Comparison of ENCODE assay signal across 10 cellular contexts in the genomic region with DNA sequence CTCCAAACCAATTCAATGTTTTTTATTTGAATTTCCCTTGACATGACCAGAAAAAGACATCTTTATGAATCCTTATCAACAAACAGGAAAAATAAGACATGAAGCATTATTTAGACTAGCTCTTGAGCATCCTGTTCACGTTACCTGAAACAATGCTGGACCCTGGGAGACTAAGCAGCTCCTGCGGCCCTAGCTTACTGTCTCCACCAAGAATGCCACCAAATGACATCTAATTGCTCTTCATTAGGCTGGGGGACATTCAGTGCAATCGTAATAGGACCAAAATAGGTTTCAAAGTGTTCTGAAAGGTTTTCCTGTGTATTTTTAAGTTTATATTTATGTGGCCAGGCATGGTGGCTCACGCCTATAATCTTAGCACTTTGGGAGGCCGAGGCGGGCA. TPM values are rescaled to one million over a fixed set of nuclear protein-coding genes. Genes with fewer than 3 reads are reported as not detected.
DNase-seq lines count a peak whose midpoint lies in the region; ATAC-seq and TF ChIP-seq lines count a peak whose summit lies in the region.
"Had no signal": no experiment of that assay in that cellular context is flagged by ENCODE, and none has a peak within 500 bp of the region (broad histone marks: within the 10 kb centered on the region; RNA-seq: fewer than 3 reads in every experiment).

No MANE protein-coding gene starts in this region.

- H3K27ac ChIP-seq in cingulate gyrus (ENCODE audit: low read depth, low read length) (peak overlapping the region; percentile 66), tibial nerve (peak overlapping the region; percentile 34 to 97 (median 70))

- H3K4me1 ChIP-seq in tibial nerve: peaks cover 3 to 100% (median 80%) of the 10 kb centered on the region in 4 donors

- no peak for TF ChIP-seq CTCF in tibial nerve (IDR thresholded peaks at IDR 0.05)

- no peak overlapping the region for H3K4me3 Mint-ChIP-seq in activated naive CD4-positive, alpha-beta T cell treated with anti-CD3 and anti-CD28 coated beads, Interleukin-2, amount 50 U/mL, for 24 hours
- peak overlapping the region in 4 of 8 donors; percentile 15 to 81 (median 47) for H3K4me3 Mint-ChIP-seq in naive B cell

- H3K9me3 Mint-ChIP-seq in activated naive CD4-positive, alpha-beta T cell treated with anti-CD3 and anti-CD28 coated beads, Interleukin-2, amount 50 U/mL, for 24 hours: no peaks in the 10 kb centered on the region
- no peaks in the 10 kb centered on the region for H3K9me3 Mint-ChIP-seq in naive B cell

- 52 to 55% methylated on average over 6 of the region's 6 CpGs for WGBS in tibial nerve, 2 donors

- no peak for TF ChIP-seq EP300 in tibial nerve (IDR thresholded peaks at IDR 0.05)

- H3K4me1 Mint-ChIP-seq in activated naive CD4-positive, alpha-beta T cell treated with anti-CD3 and anti-CD28 coated beads, Interleukin-2, amount 50 U/mL, for 24 hours: peaks cover 78% of the 10 kb centered on the region
- H3K4me1 Mint-ChIP-seq in naive B cell: peaks cover 53 to 74% (median 68%) of the 10 kb centered on the region in 3 donors

- no peaks in the 10 kb centered on the region for H3K27me3 Mint-ChIP-seq in activated naive CD4-positive, alpha-beta T cell treated with anti-CD3 and anti-CD28 coated beads, Interleukin-2, amount 50 U/mL, for 24 hours
- H3K27me3 Mint-ChIP-seq in naive B cell: no peaks in the 10 kb centered on the region

- TF ChIP-seq POLR2A in tibial nerve (IDR thresholded peaks at IDR 0.05): no peak

- ATAC-seq in naive B cell (ENCODE audit: low read depth in 2 of 2): no peak
- ATAC-seq: K562 had no signal

- no peaks in the 10 kb centered on the region for H3K9me3 ChIP-seq in tibial nerve

- peaks cover 0 to 4% (median 0%) of the 10 kb centered on the region in 3 donors for H3K36me3 ChIP-seq in tibial nerve

- DNase-seq in activated naive CD4-positive, alpha-beta T cell treated with Interleukin-2 at 50 U/mL for 16 hours: no peak
- DNase-seq in naive B cell (no peak), tibial nerve (ENCODE audit: low spot score in 2 of 2) (no peak), hepatic stellate cell (ENCODE audit: low spot score) (no peak)
- DNase-seq in activated CD8-positive, alpha-beta memory T cell treated with anti-CD3 and anti-CD28 coated beads, Interleukin-2, amount 50 U/mL, for 4 hours: no peak
- no peak for DNase-seq in stimulated activated CD4-positive, alpha-beta T cell treated with anti-CD3 and anti-CD28 coated beads, Interleukin-4, amount 100 ng/mL, for 4 hours
- DNase-seq: NCI-H446 had no signal

- peak overlapping the region; percentile 8 for H3K27ac Mint-ChIP-seq in activated naive CD4-positive, alpha-beta T cell treated with anti-CD3 and anti-CD28 coated beads, Interleukin-2, amount 50 U/mL, for 24 hours
- peak overlapping the region; percentile 36 to 91 (median 76) for H3K27ac Mint-ChIP-seq in naive B cell

- H3K4me3 ChIP-seq in tibial nerve: no peak overlapping the region
- H3K4me3 ChIP-seq: K562 had no signal

- H3K36me3 Mint-ChIP-seq in activated naive CD4-positive, alpha-beta T cell treated with anti-CD3 and anti-CD28 coated beads, Interleukin-2, amount 50 U/mL, for 24 hours: peaks cover 6% of the 10 kb centered on the region
- H3K36me3 Mint-ChIP-seq in naive B cell: peaks cover 0 to 2% of the 10 kb centered on the region in 2 donors

- H3K27me3 ChIP-seq in tibial nerve: no peaks in the 10 kb centered on the region

RNA-seq across cellular contexts. Expression of a gene that starts 25.5 kb away (rescaled TPM):
- 10 to 100 TPM; 45.9 to 60.4 (median 54.7) TPM for polyA plus RNA-seq in naive B cell (ENCODE audit: low read depth in 6 of 6)
- 100 to 1,000 TPM; 112 to 164 (median 145) TPM for total RNA-seq in tibial nerve

RNA-seq across cellular contexts. Expression of a gene that starts 26.5 kb away (rescaled TPM):
- polyA plus RNA-seq in naive B cell (ENCODE audit: low read depth in 6 of 6): 10 to 100 TPM; 48.0 to 96.3 (median 70.3) TPM
- 100 to 1,000 TPM in 1 of 4 donors, 10 to 100 TPM in 3; 77.3 to 102 (median 94.4) TPM for total RNA-seq in tibial nerve
